1 cellular context compared by ENCODE assay signal in genomic region chr1:94106716-94107115, GRCh38.
TF ChIP-seq lines count a peak whose summit lies in the region.

No MANE protein-coding gene starts in this region.

TF ChIP-seq in IMR-90, 13 proteins besides CTCF, POLR2A, EP300 and RAD21:
- TF ChIP-seq CHD1 (IDR thresholded peaks at IDR 0.05; ENCODE audit: low read depth, low read length), result no peak
